12 cellular contexts compared by ENCODE assay signal in the genomic region with DNA sequence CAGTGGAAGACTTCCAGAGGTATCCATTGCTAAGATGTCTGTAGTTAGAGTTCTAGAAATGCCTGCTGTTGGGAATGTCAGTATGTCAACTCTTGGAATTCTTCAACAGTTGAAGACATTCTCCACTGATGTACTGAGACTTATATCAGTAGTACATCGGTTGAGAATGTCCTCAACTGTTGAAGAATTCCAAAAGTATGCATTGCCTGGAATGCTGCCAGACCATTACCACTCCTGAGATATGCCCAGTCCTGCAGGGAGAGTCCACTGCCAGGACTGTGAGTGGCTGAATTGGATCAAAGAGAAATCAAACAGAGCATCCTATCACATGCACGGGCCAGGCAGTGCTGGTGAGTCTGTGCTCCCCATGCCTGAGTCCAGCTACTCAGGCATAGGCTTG.
DNase-seq lines count a peak whose midpoint lies in the region; ATAC-seq lines count a peak whose summit lies in the region.
"Had no signal": no experiment of that assay in that cellular context is flagged by ENCODE, and none has a peak within 500 bp of the region (broad histone marks: within the 10 kb centered on the region; RNA-seq: fewer than 3 reads in every experiment).

No MANE protein-coding gene starts in this region.

- ATAC-seq in GM18517 (IDR thresholded peaks at IDR 0.05; ENCODE audit: unreplicated experiment) = no peak

- DNase-seq in ACHN (peak; percentile 57), ELR (ENCODE audit: low read depth) (peak; percentile 49), astrocyte of the hippocampus (ENCODE audit: low read depth, low spot score) (peak; percentile 86), hepatic stellate cell (ENCODE audit: low spot score) (peak; percentile 79), HPDE6-E6E7 (ENCODE audit: extremely low spot score) (no peak)
- DNase-seq in activated CD4-positive, alpha-beta T cell treated with anti-CD3 and anti-CD28 coated beads for 4 hours = no peak
- DNase-seq in activated CD4-positive, alpha-beta T cell treated with anti-CD3 and anti-CD28 coated beads for 1 hour = no peak
- DNase-seq: activated CD4-positive, alpha-beta T cell treated with anti-CD3 and anti-CD28 coated beads, Interleukin-2, amount 10 ng/mL, durations not matched to agents 24 days and 14 days; H7; NCI-H187 treated with DMSO at 0.1 percent for 48 hours; NCI-H526 had no signal

- in situ Hi-C loops in ACHN (cut with HindIII; ENCODE audit: low pct_ligation_motif_present, low pct_unique_long_range_greater_than_20kb, low sequenced_read_pairs) = no loop called here

Comparison
In these comparisons a context has a peak if more than half of its experiments do, and no peak if none do; other contexts are left out.
1. DNase-seq: peak in ACHN (single experiment), ELR (single experiment), astrocyte of the hippocampus (single experiment) and hepatic stellate cell (single experiment); none in HPDE6-E6E7 (single experiment), activated CD4-positive, alpha-beta T cell treated with anti-CD3 and anti-CD28 coated beads for 4 hours (0 of 2) and activated CD4-positive, alpha-beta T cell treated with anti-CD3 and anti-CD28 coated beads for 1 hour (single experiment).